In the genomic region with DNA sequence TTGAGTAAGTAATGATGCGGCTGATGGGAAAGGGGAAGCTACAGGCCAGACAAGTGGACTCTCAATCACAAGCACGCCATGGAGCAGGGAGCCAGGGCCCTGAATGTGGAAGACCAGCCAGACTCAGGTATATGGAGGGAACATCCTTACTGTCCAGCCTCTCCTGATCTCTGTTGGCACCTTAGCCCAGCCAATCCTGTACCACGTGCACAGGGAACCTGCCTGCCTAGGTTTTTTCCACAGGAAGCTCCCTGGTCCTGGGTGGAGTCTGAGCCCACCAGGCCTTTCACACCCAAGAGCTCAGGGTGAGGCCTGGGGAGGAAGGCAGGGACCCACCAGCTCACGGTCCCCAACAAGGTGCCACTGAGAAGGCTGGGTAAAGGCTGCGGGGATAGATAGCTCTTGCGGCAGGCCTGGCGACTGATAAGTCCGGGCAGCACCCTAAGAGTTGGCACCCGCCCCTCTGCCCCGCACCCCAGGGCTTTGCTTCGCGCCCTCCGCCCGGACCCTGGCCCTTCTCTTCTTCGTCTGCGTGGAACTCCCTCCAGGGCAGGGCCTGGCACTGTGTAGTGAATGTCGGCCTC, we compare ENCODE assay signal across 1 cellular context.
A peak's percentile ranks its signal among the peaks of the same experiment; 100 is the strongest.
TF ChIP-seq lines count a peak whose summit lies in the region.

No MANE protein-coding gene starts in this region.

TF ChIP-seq in WTC11, 78 proteins besides CTCF, POLR2A, EP300 and RAD21 (continued from another document):
- TF ChIP-seq, protein P1, sequence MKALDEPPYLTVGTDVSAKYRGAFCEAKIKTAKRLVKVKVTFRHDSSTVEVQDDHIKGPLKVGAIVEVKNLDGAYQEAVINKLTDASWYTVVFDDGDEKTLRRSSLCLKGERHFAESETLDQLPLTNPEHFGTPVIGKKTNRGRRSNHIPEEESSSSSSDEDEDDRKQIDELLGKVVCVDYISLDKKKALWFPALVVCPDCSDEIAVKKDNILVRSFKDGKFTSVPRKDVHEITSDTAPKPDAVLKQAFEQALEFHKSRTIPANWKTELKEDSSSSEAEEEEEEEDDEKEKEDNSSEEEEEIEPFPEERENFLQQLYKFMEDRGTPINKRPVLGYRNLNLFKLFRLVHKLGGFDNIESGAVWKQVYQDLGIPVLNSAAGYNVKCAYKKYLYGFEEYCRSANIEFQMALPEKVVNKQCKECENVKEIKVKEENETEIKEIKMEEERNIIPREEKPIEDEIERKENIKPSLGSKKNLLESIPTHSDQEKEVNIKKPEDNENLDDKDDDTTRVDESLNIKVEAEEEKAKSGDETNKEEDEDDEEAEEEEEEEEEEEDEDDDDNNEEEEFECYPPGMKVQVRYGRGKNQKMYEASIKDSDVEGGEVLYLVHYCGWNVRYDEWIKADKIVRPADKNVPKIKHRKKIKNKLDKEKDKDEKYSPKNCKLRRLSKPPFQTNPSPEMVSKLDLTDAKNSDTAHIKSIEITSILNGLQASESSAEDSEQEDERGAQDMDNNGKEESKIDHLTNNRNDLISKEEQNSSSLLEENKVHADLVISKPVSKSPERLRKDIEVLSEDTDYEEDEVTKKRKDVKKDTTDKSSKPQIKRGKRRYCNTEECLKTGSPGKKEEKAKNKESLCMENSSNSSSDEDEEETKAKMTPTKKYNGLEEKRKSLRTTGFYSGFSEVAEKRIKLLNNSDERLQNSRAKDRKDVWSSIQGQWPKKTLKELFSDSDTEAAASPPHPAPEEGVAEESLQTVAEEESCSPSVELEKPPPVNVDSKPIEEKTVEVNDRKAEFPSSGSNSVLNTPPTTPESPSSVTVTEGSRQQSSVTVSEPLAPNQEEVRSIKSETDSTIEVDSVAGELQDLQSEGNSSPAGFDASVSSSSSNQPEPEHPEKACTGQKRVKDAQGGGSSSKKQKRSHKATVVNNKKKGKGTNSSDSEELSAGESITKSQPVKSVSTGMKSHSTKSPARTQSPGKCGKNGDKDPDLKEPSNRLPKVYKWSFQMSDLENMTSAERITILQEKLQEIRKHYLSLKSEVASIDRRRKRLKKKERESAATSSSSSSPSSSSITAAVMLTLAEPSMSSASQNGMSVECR (CRISPR knock-in tag; IDR thresholded peaks at IDR 0.05; ENCODE audit: borderline replicate concordance), result peak; percentile 89; the same call in 1 of the 2 replicates
- TF ChIP-seq GRHL2 (CRISPR knock-in tag; IDR thresholded peaks at IDR 0.05; ENCODE audit: insufficient replicate concordance, severe bottlenecking), result no peak
